In genomic region chr6:11869656-11870340, GRCh38 we compare ENCODE assay signal across 12 cellular contexts.
DNase-seq lines count a peak whose midpoint lies in the region; ATAC-seq, FAIRE-seq and TF ChIP-seq lines count a peak whose summit lies in the region.
"Had no signal": no experiment of that assay in that cellular context is flagged by ENCODE, and none has a peak within 500 bp of the region (broad histone marks: within the 10 kb centered on the region; RNA-seq: fewer than 3 reads in every experiment).

No MANE protein-coding gene starts in this region.

- H3K27ac ChIP-seq in breast epithelium (no peak overlapping the region), K562 (ENCODE audit: extremely low read depth, low read depth, low read length) (no peak overlapping the region), right cardiac atrium (ENCODE audit: low read length) (no peak overlapping the region), thyroid gland (no peak overlapping the region)

- no peak for TF ChIP-seq EP300 in K562 (IDR thresholded peaks at IDR 0.05; ENCODE audit: low read length)

- H3K4me3 Mint-ChIP-seq in MCF 10A (ENCODE audit: unreplicated experiment) (no peak overlapping the region), T-helper 17 cell (no peak overlapping the region)

- CTCF ChIA-PET in MCF 10A (lab: Yijun Ruan, JAX) (interaction anchor here (0.6 kb wide), 1 partner anchor 117 kb away, joined by 4 read pairs; no protein-coding TSS in a partner anchor), K562 (lab: Yijun Ruan, JAX; ENCODE audit: low intra/inter-chr PET ratio) (no interaction called here)

- H2AFZ ChIP-seq in K562 (ENCODE audit: low read depth, low read length) = peak overlapping the region; percentile 53; the same call in 1 of the 2 replicates

- no peak overlapping the region for H3K4me2 ChIP-seq in K562 (ENCODE audit: insufficient read depth, low read length)

- WGBS in K562 (ENCODE audit: insufficient coverage, low coverage, missing lambda C conversion rate) = 61% methylated on average over 8 of the region's 8 CpGs
- WGBS in right cardiac atrium = 38% methylated on average over 8 of the region's 8 CpGs
- WGBS in thyroid gland, 2 donors = 42 to 46% methylated on average over 8 of the region's 8 CpGs

- no TSS peak for BruUV-seq in MCF 10A (replicated peaks; lab: Mats Ljungman, UMichigan)
- no TSS peak for BruUV-seq in K562 (replicated peaks; lab: Mats Ljungman, UMichigan)

- FAIRE-seq in K562 (lab: Jason Lieb, UNC) = no peak
- FAIRE-seq: G401.6, TTC549 had no signal

- H3K36me3 ChIP-seq in breast epithelium = no peaks in the 10 kb centered on the region
- no peaks in the 10 kb centered on the region for H3K36me3 ChIP-seq in K562 (ENCODE audit: control insufficient read depth, insufficient read depth, low read length)
- H3K36me3 ChIP-seq in thyroid gland = no peaks in the 10 kb centered on the region

- ATAC-seq in K562 = no peak
- ATAC-seq in right cardiac atrium = peak; percentile 85 to 91
- no peak for ATAC-seq in T-helper 17 cell
- ATAC-seq in left colon = no peak
- no peak for ATAC-seq in GM18498 (IDR thresholded peaks at IDR 0.05; ENCODE audit: unreplicated experiment)

- TF ChIP-seq CTCF in MCF 10A (IDR thresholded peaks at IDR 0.05; ENCODE audit: unreplicated experiment) (no peak), breast epithelium (IDR thresholded peaks at IDR 0.05) (no peak), K562 (IDR thresholded peaks at IDR 0.05 in 2 of 3, conservative IDR thresholded peaks at IDR 0.05 in 1 of 3; ENCODE audit: insufficient read depth in 2 of 3, low read depth in 1 of 3, low read length in 3 of 3) (no peak), thyroid gland (IDR thresholded peaks at IDR 0.05) (no peak)

- no peaks in the 10 kb centered on the region for H3K79me2 ChIP-seq in K562 (ENCODE audit: control insufficient read depth, insufficient read depth, low read length)

- H3K36me3 Mint-ChIP-seq in MCF 10A (ENCODE audit: insufficient read depth, unreplicated experiment) (no peaks in the 10 kb centered on the region), T-helper 17 cell (ENCODE audit: low read depth) (peaks cover 3% of the 10 kb centered on the region)

- H3K27me3 Mint-ChIP-seq in MCF 10A (ENCODE audit: insufficient read depth, unreplicated experiment) (no peaks in the 10 kb centered on the region), T-helper 17 cell (peaks cover 2% of the 10 kb centered on the region)

- no peaks in the 10 kb centered on the region for H3K9me1 ChIP-seq in K562 (ENCODE audit: control insufficient read depth, insufficient read depth, low read length)

- H3K27me3 ChIP-seq in breast epithelium = no peaks in the 10 kb centered on the region
- no peaks in the 10 kb centered on the region for H3K27me3 ChIP-seq in K562 (ENCODE audit: control insufficient read depth in 2 of 2, insufficient read depth in 2 of 2, low read length in 2 of 2)
- no peaks in the 10 kb centered on the region for H3K27me3 ChIP-seq in right cardiac atrium (ENCODE audit: control insufficient read depth, insufficient read depth)
- H3K27me3 ChIP-seq in thyroid gland = no peaks in the 10 kb centered on the region

- H3K4me1 ChIP-seq in breast epithelium = no peaks in the 10 kb centered on the region
- no peaks in the 10 kb centered on the region; a peak in 2 of 5 replicates for H3K4me1 ChIP-seq in K562 (replicated peaks in 1 of 2; ENCODE audit: control insufficient read depth in 2 of 2, insufficient read depth in 2 of 2, low read length in 2 of 2)
- peaks cover 2% of the 10 kb centered on the region for H3K4me1 ChIP-seq in right cardiac atrium (ENCODE audit: control insufficient read depth, insufficient read depth, low read length)
- H3K4me1 ChIP-seq in thyroid gland = peaks cover 0 to 4% of the 10 kb centered on the region in 2 donors

- no peak overlapping the region for H3K9ac ChIP-seq in K562 (ENCODE audit: insufficient read depth in 1 of 2, low read depth in 2 of 2, low read length in 2 of 2)

- H3K4me1 Mint-ChIP-seq in MCF 10A (ENCODE audit: insufficient read depth, unreplicated experiment) (peaks cover 7% of the 10 kb centered on the region), T-helper 17 cell (no peaks in the 10 kb centered on the region)

- peak; percentile 57 for DNase-seq in MCF 10A (ENCODE audit: unreplicated experiment)
- DNase-seq in breast epithelium (ENCODE audit: low spot score in 2 of 2) = no peak
- DNase-seq in K562 (ENCODE audit: extremely low read depth in 1 of 4, low spot score in 3 of 4) = no peak
- peak; percentile 59 to 88 (median 84) for DNase-seq in right cardiac atrium
- peak; percentile 7 to 41 for DNase-seq in thyroid gland
- no peak for DNase-seq in T-helper 17 cell
- DNase-seq in left colon = no peak
- DNase-seq: ACHN; activated CD8-positive, alpha-beta memory T cell treated with anti-CD3 and anti-CD28 coated beads, Interleukin-2, amount 50 U/mL, for 48 hours had no signal

- H3K9me3 ChIP-seq in breast epithelium (no peaks in the 10 kb centered on the region), K562 (replicated peaks; ENCODE audit: control insufficient read depth, insufficient read depth, low read depth, low read length) (no peaks in the 10 kb centered on the region), right cardiac atrium (ENCODE audit: control insufficient read depth, low read length) (no peaks in the 10 kb centered on the region), thyroid gland (no peaks in the 10 kb centered on the region), T-helper 17 cell (ENCODE audit: control insufficient read depth, low read length, poor library complexity, severe bottlenecking) (no peaks in the 10 kb centered on the region)

- H3K9me3 Mint-ChIP-seq in MCF 10A (ENCODE audit: unreplicated experiment) = peaks cover 8% of the 10 kb centered on the region

- intact Hi-C loops in MCF 10A (cut with micrococcal nuclease) = no loop called here
- intact Hi-C loops in breast epithelium (cut with DNase I; ENCODE audit: low total_unique reads) = no loop called here
- intact Hi-C loops in K562 (cut with micrococcal nuclease) = no loop called here
- intact Hi-C loops in right cardiac atrium (cut with DNase I) = no loop called here
- intact Hi-C loops in thyroid gland (cut with DNase I) = no loop called here
- intact Hi-C loops in left colon (cut with DNase I, micrococcal nuclease) = no loop called here

- H3K4me3 ChIP-seq in breast epithelium = no peak overlapping the region
- H3K4me3 ChIP-seq in K562 = no peak overlapping the region
- no peak overlapping the region for H3K4me3 ChIP-seq in right cardiac atrium (ENCODE audit: low read length)
- H3K4me3 ChIP-seq in thyroid gland (replicated peaks in 1 of 3) = no peak overlapping the region

- no peak for TF ChIP-seq POLR2A in breast epithelium (IDR thresholded peaks at IDR 0.05)
- no peak for TF ChIP-seq POLR2A in K562 (conservative IDR thresholded peaks at IDR 0.05)
- no peak for TF ChIP-seq POLR2A in thyroid gland (IDR thresholded peaks at IDR 0.05)

- no peak for TF ChIP-seq RAD21 in K562 (CRISPR knock-in tag; conservative IDR thresholded peaks at IDR 0.05 in 1 of 2, IDR thresholded peaks at IDR 0.05 in 1 of 2)

- in situ Hi-C loops in K562 (cut with MboI) = no loop called here

- no peaks in the 10 kb centered on the region for H4K20me1 ChIP-seq in K562 (replicated peaks; ENCODE audit: control insufficient read depth, insufficient read depth, low read length)

- no peak overlapping the region for H3K27ac Mint-ChIP-seq in MCF 10A (ENCODE audit: low read depth, unreplicated experiment)
- H3K27ac Mint-ChIP-seq in T-helper 17 cell = no peak overlapping the region

- POLR2A ChIA-PET in MCF 10A (lab: Yijun Ruan, JAX) (no interaction called here), K562 (lab: Yijun Ruan, JAX) (interaction anchor here (0.6 kb wide), 1 partner anchor 16 kb away, joined by 3 read pairs; no protein-coding TSS in a partner anchor)

TF ChIP-seq in K562, 482 proteins besides CTCF, POLR2A, EP300 and RAD21 (continues in another document):
- TF ChIP-seq TAF15 (IDR thresholded peaks at IDR 0.05; ENCODE audit: low read depth, low read length) = no peak
- TF ChIP-seq TAL1 (IDR thresholded peaks at IDR 0.05) = no peak
- TF ChIP-seq DDX20 (tag; IDR thresholded peaks at IDR 0.05; ENCODE audit: low read depth) = no peak
- TF ChIP-seq ZBTB49 (CRISPR knock-in tag; IDR thresholded peaks at IDR 0.05; ENCODE audit: borderline replicate concordance) = no peak
- no peak for TF ChIP-seq HDAC2 (IDR thresholded peaks at IDR 0.05)
- TF ChIP-seq ZNF431 (CRISPR knock-in tag; IDR thresholded peaks at IDR 0.05) = no peak

Comparison
In these comparisons a context has a peak if more than half of its experiments do, and no peak if none do; other contexts are left out.
1. DNase-seq: peak in MCF 10A (single experiment), right cardiac atrium (3 of 3) and thyroid gland (2 of 2); none in breast epithelium (0 of 2), K562 (0 of 4), T-helper 17 cell (0 of 3) and left colon (0 of 2).
2. ATAC-seq: peak in right cardiac atrium (2 of 2); none in K562 (single experiment), T-helper 17 cell (single experiment), left colon (single experiment) and GM18498 (single experiment).